Comparison of ENCODE assay signal across 25 cellular contexts in the genomic region with DNA sequence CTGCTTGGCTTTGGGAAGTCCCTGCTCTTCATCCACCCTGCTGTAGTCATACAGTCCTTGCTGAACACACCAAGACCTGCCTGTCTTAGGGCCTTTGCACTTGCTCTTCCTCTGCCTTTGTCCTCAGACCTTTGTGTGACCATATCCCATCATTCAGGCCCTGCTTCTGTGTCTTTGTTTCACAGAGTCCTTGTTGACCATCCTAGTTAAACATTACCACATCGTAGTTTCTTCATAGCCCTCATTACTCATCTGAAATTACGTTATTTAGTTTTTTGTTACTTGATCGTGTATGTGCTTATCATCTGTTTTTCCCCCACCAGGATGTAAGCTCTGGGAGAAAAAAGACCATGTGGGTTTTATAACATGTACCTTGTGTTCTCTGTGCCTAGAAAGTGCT. TPM values are rescaled to one million over a fixed set of nuclear protein-coding genes. Genes with fewer than 3 reads are reported as not detected.
"Had no signal": no experiment of that assay in that cellular context is flagged by ENCODE, and none has a peak within 500 bp of the region (broad histone marks: within the 10 kb centered on the region; RNA-seq: fewer than 3 reads in every experiment).

No MANE protein-coding gene starts in this region.

- H3K4me3 ChIP-seq: coronary artery, esophagus squamous epithelium, hepatocyte, psoas muscle, suprapubic skin, thyroid gland, upper lobe of left lung, uterus had no signal

- ATAC-seq: foreskin keratinocyte; left cardiac atrium; left ventricle myocardium superior; naive thymus-derived CD4-positive, alpha-beta T cell; psoas muscle had no signal

- H3K27ac Mint-ChIP-seq: naive thymus-derived CD4-positive, alpha-beta T cell had no signal

- H3K9me3 ChIP-seq: esophagus squamous epithelium, neutrophil, psoas muscle, suprapubic skin, thyroid gland, upper lobe of left lung, uterus had no signal

- H3K4me3 Mint-ChIP-seq: naive thymus-derived CD4-positive, alpha-beta T cell had no signal

- H3K4me1 ChIP-seq: foreskin keratinocyte, psoas muscle, suprapubic skin, thyroid gland, upper lobe of left lung, uterus had no signal

- H3K36me3 Mint-ChIP-seq: naive thymus-derived CD4-positive, alpha-beta T cell had no signal

- H3K4me1 Mint-ChIP-seq: naive thymus-derived CD4-positive, alpha-beta T cell had no signal

- H3K27ac ChIP-seq: coronary artery, esophagus squamous epithelium, foreskin keratinocyte, hepatocyte, neutrophil, psoas muscle, suprapubic skin, thyroid gland, upper lobe of left lung, uterus had no signal

- H3K27me3 ChIP-seq: esophagus squamous epithelium, foreskin keratinocyte, hepatocyte, suprapubic skin, thyroid gland, upper lobe of left lung, uterus had no signal

- H3K36me3 ChIP-seq: esophagus squamous epithelium, neutrophil, suprapubic skin, thyroid gland, upper lobe of left lung, uterus had no signal

- DNase-seq: effector CD8-positive, alpha-beta T cell; esophagus squamous epithelium; foreskin keratinocyte; kidney; left cardiac atrium; left ventricle myocardium superior; naive thymus-derived CD4-positive, alpha-beta T cell; psoas muscle; small intestine; stimulated activated CD4-positive, alpha-beta T cell treated with anti-CD3 and anti-CD28 coated beads, Interleukin-12 subunit alpha, Interleukin-12 subunit beta, amount 100 ng/mL, for 4 hours; stimulated activated naive CD4-positive, alpha-beta T cell treated with Interleukin-2 at 50 U/mL for 16 hours; thyroid gland; upper lobe of left lung; uterus had no signal

RNA-seq across cellular contexts. Expression of gene SPRR5, which starts 18.3 kb away (rescaled TPM):
- total RNA-seq: chondrocyte; dermis microvascular lymphatic vessel endothelial cell; hepatocyte; kidney; left cardiac atrium; left ventricle myocardium superior; lung microvascular endothelial cell; mesenteric fat pad; mononuclear cell; naive thymus-derived CD4-positive, alpha-beta T cell; osteoblast; psoas muscle; thyroid gland; upper lobe of left lung; uterus had no signal
- polyA plus RNA-seq: hepatocyte; naive thymus-derived CD4-positive, alpha-beta T cell; neural cell; psoas muscle; small intestine had no signal

RNA-seq across cellular contexts. Expression of gene IVL, which starts 20.3 kb away (rescaled TPM):
- total RNA-seq: chondrocyte; dermis microvascular lymphatic vessel endothelial cell; hepatocyte; kidney; left cardiac atrium; left ventricle myocardium superior; lung microvascular endothelial cell; mesenteric fat pad; mononuclear cell; naive thymus-derived CD4-positive, alpha-beta T cell; osteoblast; psoas muscle; thyroid gland; uterus had no signal
- polyA plus RNA-seq: hepatocyte; naive thymus-derived CD4-positive, alpha-beta T cell; neural cell had no signal

RNA-seq across cellular contexts. Expression of gene SPRR4, which starts 41.8 kb away (rescaled TPM):
- total RNA-seq: chondrocyte; dermis microvascular lymphatic vessel endothelial cell; hepatocyte; kidney; left cardiac atrium; left ventricle myocardium superior; lung microvascular endothelial cell; mesenteric fat pad; mononuclear cell; naive thymus-derived CD4-positive, alpha-beta T cell; osteoblast; psoas muscle; thyroid gland; upper lobe of left lung; uterus had no signal
- polyA plus RNA-seq: hepatocyte; naive thymus-derived CD4-positive, alpha-beta T cell; neural cell; psoas muscle; small intestine had no signal

RNA-seq across cellular contexts. Expression of gene SMCP, which starts 50.5 kb away (rescaled TPM):
- total RNA-seq: chondrocyte; dermis microvascular lymphatic vessel endothelial cell; esophagus squamous epithelium; foreskin keratinocyte; hepatocyte; kidney; left cardiac atrium; left ventricle myocardium superior; lung microvascular endothelial cell; mesenteric fat pad; mononuclear cell; naive thymus-derived CD4-positive, alpha-beta T cell; osteoblast; psoas muscle; suprapubic skin; upper lobe of left lung; uterus had no signal
- polyA plus RNA-seq: foreskin keratinocyte; hepatocyte; naive thymus-derived CD4-positive, alpha-beta T cell; neural cell; psoas muscle; small intestine had no signal

RNA-seq across cellular contexts. Expression of gene SPRR1A, which starts 55.2 kb away (rescaled TPM):
- total RNA-seq: chondrocyte; dermis microvascular lymphatic vessel endothelial cell; hepatocyte; kidney; left cardiac atrium; left ventricle myocardium superior; lung microvascular endothelial cell; mesenteric fat pad; mononuclear cell; naive thymus-derived CD4-positive, alpha-beta T cell; osteoblast; psoas muscle; thyroid gland; upper lobe of left lung; uterus had no signal
- polyA plus RNA-seq: hepatocyte; naive thymus-derived CD4-positive, alpha-beta T cell; neural cell; psoas muscle; small intestine had no signal
